Comparison of ENCODE assay signal across 14 cellular contexts in the genomic region with DNA sequence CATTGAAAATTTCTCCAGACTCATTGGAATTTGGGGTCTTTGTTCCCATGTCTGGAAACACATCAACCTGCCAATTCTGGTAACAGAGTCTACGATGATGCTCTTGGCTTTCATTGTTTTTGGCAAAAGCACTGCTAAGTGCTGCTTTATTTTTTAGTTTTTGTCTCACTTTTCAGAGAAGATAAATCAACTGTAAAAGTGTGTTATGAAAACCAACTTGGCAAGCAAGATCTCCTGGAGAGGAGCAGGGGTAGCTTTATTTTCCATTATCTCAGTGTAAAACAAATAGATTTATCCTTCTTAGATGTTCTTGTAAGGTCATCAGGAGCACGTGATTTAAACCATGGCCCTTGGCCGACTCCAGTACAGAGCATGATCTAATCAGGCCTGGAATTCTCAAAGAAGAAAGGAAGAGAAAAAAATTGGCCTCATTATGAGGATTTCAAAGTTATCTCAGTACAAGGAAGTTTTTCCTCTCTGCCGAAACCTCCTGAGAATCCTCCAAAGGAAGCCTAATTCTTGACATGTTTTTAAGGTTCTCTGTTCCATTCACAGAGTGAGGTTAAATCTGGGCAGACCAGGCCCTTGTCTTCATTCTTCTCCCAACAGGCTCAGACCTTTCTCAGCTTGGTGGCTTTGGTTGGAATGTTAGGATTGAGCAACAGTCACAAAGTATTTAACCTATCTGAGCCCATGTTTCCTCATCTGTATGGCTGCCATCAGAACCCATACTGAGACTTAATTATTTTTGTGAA. TPM values are rescaled to one million over a fixed set of nuclear protein-coding genes. Genes with fewer than 3 reads are reported as not detected.
A peak's percentile ranks its signal among the peaks of the same experiment; 100 is the strongest.
DNase-seq lines count a peak whose midpoint lies in the region; ATAC-seq and TF ChIP-seq lines count a peak whose summit lies in the region.
"Had no signal": no experiment of that assay in that cellular context is flagged by ENCODE, and none has a peak within 500 bp of the region (broad histone marks: within the 10 kb centered on the region; RNA-seq: fewer than 3 reads in every experiment).

No MANE protein-coding gene starts in this region.

- no peaks in the 10 kb centered on the region for H3K9me3 ChIP-seq in Caco-2
- no peaks in the 10 kb centered on the region for H3K9me3 ChIP-seq in heart left ventricle
- H3K9me3 ChIP-seq in SJCRH30 (replicated peaks) = no peaks in the 10 kb centered on the region; the same call in 1 of the 2 replicates

- ATAC-seq in heart left ventricle = peak; percentile 62 to 80 (median 72)
- ATAC-seq: foreskin keratinocyte, natural killer cell, WTC11 had no signal

- no peaks in the 10 kb centered on the region for H3K27me3 Mint-ChIP-seq in Caco-2 (ENCODE audit: insufficient read depth, unreplicated experiment)
- peaks cover 71% of the 10 kb centered on the region for H3K27me3 Mint-ChIP-seq in Calu3 (ENCODE audit: unreplicated experiment)

- H3K4me1 ChIP-seq in Caco-2 (peaks cover 53% of the 10 kb centered on the region), heart left ventricle (peaks cover 0 to 34% (median 9%) of the 10 kb centered on the region in 12 donors), SJCRH30 (no peaks in the 10 kb centered on the region)
- H3K4me1 ChIP-seq: foreskin keratinocyte had no signal

- POLR2A ChIA-PET in Caco-2 (lab: Charles Lee) = no interaction called here

- 33 to 40% (median 37%) methylated on average over 4 of the region's 4 CpGs for WGBS in heart left ventricle, 4 donors

- H3K36me3 ChIP-seq in Caco-2 (ENCODE audit: control insufficient read depth, insufficient read depth, low read length) = no peaks in the 10 kb centered on the region
- H3K36me3 ChIP-seq in heart left ventricle = no peaks in the 10 kb centered on the region
- no peaks in the 10 kb centered on the region for H3K36me3 ChIP-seq in SJCRH30

- H3K4me3 Mint-ChIP-seq in Caco-2 (ENCODE audit: unreplicated experiment) (no peak overlapping the region), Calu3 (ENCODE audit: low read depth, unreplicated experiment) (no peak overlapping the region)
- H3K4me3 Mint-ChIP-seq: activated naive CD4-positive, alpha-beta T cell treated with anti-CD3 and anti-CD28 coated beads, Interleukin-2, amount 50 U/mL, for 24 hours; natural killer cell; WTC11 had no signal

- no peak for TF ChIP-seq POLR2A in heart left ventricle (IDR thresholded peaks at IDR 0.05)

- H3K4me3 ChIP-seq in Caco-2 (ENCODE audit: low read depth, low read length) = no peak overlapping the region
- H3K4me3 ChIP-seq in astrocyte of the cerebellum (ENCODE audit: low read depth, low read length) = no peak overlapping the region
- no peak overlapping the region for H3K4me3 ChIP-seq in heart left ventricle
- H3K4me3 ChIP-seq in SJCRH30 = no peak overlapping the region

- H3K36me3 Mint-ChIP-seq in Caco-2 (ENCODE audit: insufficient read depth, unreplicated experiment) (peaks cover 6% of the 10 kb centered on the region), Calu3 (ENCODE audit: insufficient read depth, unreplicated experiment) (no peaks in the 10 kb centered on the region)
- H3K36me3 Mint-ChIP-seq: activated naive CD4-positive, alpha-beta T cell treated with anti-CD3 and anti-CD28 coated beads, Interleukin-2, amount 50 U/mL, for 24 hours; natural killer cell; WTC11 had no signal

- H3K4me1 Mint-ChIP-seq in Caco-2 (ENCODE audit: low read depth, unreplicated experiment) (peaks cover 30% of the 10 kb centered on the region), Calu3 (ENCODE audit: low read depth, unreplicated experiment) (no peaks in the 10 kb centered on the region)
- H3K4me1 Mint-ChIP-seq: activated naive CD4-positive, alpha-beta T cell treated with anti-CD3 and anti-CD28 coated beads, Interleukin-2, amount 50 U/mL, for 24 hours; natural killer cell had no signal

- no TSS peak for BruUV-seq in Caco-2 (replicated peaks; lab: Mats Ljungman, UMichigan)
- BruUV-seq in Calu3 (replicated peaks; lab: Mats Ljungman, UMichigan) = no TSS peak

- intact Hi-C loops in Caco-2 (cut with micrococcal nuclease; ENCODE audit: unreplicated experiment) = no loop called here
- intact Hi-C loops in heart left ventricle (cut with DNase I) = no loop called here
- intact Hi-C loops in Calu3 (cut with micrococcal nuclease; ENCODE audit: unreplicated experiment) = no loop called here

- CTCF ChIA-PET in Caco-2 (lab: Charles Lee) (interaction anchor here (1.3 kb wide), 1 partner anchor 280 kb away, joined by 3 read pairs; no protein-coding TSS in a partner anchor), Calu3 (lab: Charles Lee) (no interaction called here)

- DNase-seq in Caco-2 (peak; percentile 62 to 73), astrocyte of the cerebellum (ENCODE audit: low read depth) (peak; percentile 89), heart left ventricle (peak in 4 of 5 donors; percentile 48 to 57 (median 48)), putamen (ENCODE audit: low spot score) (peak; percentile 15), NCI-H446 (lab: John Stamatoyannopoulos, UW) (no peak), Calu3 (no peak), SJCRH30 (no peak)
- no peak for DNase-seq in activated CD4-positive, alpha-beta T cell treated with anti-CD3 and anti-CD28 coated beads, Interleukin-2, amount 50 U/mL, for 48 hours
- DNase-seq: MM.1S, natural killer cell, OCI-M1 had no signal

- H3K27ac ChIP-seq in heart left ventricle (peak overlapping the region; percentile 1 to 74 (median 60)), SJCRH30 (no peak overlapping the region)
- H3K27ac ChIP-seq: foreskin keratinocyte had no signal

- in situ Hi-C loops in astrocyte of the cerebellum (cut with HindIII; ENCODE audit: low sequenced_read_pairs) = no loop called here

- H3K27ac Mint-ChIP-seq in Caco-2 (ENCODE audit: unreplicated experiment) (peak overlapping the region; percentile 81), Calu3 (ENCODE audit: unreplicated experiment) (no peak overlapping the region)
- H3K27ac Mint-ChIP-seq: activated naive CD4-positive, alpha-beta T cell treated with anti-CD3 and anti-CD28 coated beads, Interleukin-2, amount 50 U/mL, for 24 hours; natural killer cell; WTC11 had no signal

- H3K27me3 ChIP-seq in Caco-2 (replicated peaks; ENCODE audit: control insufficient read depth, insufficient read depth, low read length) (no peaks in the 10 kb centered on the region), heart left ventricle (peaks cover 0 to 3% (median 0%) of the 10 kb centered on the region in 9 donors), SJCRH30 (no peaks in the 10 kb centered on the region)
- H3K27me3 ChIP-seq: foreskin keratinocyte had no signal

- TF ChIP-seq CTCF in Caco-2 (IDR thresholded peaks at IDR 0.05; ENCODE audit: insufficient read depth in 1 of 2, low read depth in 1 of 2, low read length in 1 of 2, severe bottlenecking in 1 of 2, unreplicated experiment in 1 of 2) (no peak), astrocyte of the cerebellum (IDR thresholded peaks at IDR 0.05; ENCODE audit: low read depth, low read length, missing control alignments) (no peak), heart left ventricle (IDR thresholded peaks at IDR 0.05) (no peak), Calu3 (IDR thresholded peaks at IDR 0.05; ENCODE audit: unreplicated experiment) (no peak)

- H3K9me3 Mint-ChIP-seq in Caco-2 (ENCODE audit: unreplicated experiment) = peaks cover 9% of the 10 kb centered on the region
- H3K9me3 Mint-ChIP-seq in Calu3 (ENCODE audit: low read depth, unreplicated experiment) = no peaks in the 10 kb centered on the region
- H3K9me3 Mint-ChIP-seq: activated naive CD4-positive, alpha-beta T cell treated with anti-CD3 and anti-CD28 coated beads, Interleukin-2, amount 50 U/mL, for 24 hours; natural killer cell; WTC11 had no signal

RNA-seq across cellular contexts. Expression of gene PAMR1, which starts 16.4 kb away (rescaled TPM):
- total RNA-seq in Caco-2 (2022) (12.9 and 17.9 TPM in 2 replicates), heart left ventricle (10 to 100 TPM in 2 of 9 donors, 1 to 10 TPM in 7; 4.1 to 18.3 (median 7.2) TPM), Calu3 (2022) (not detected in 2 replicates)
- 1 to 10 TPM; 3.5 to 4.3 TPM for polyA plus RNA-seq in heart left ventricle
- 1.5 and 2.3 TPM in 2 replicates for total RNA-seq in SJCRH30 (2014; rRNA removed; shearing (Covaris generic))
- total RNA-seq: natural killer cell had no signal

Comparison
In these comparisons a context has a peak if more than half of its experiments do, and no peak if none do; other contexts are left out.
1. DNase-seq: peak in Caco-2 (2 of 2), astrocyte of the cerebellum (single experiment), heart left ventricle (4 of 5) and putamen (single experiment); none in activated CD4-positive, alpha-beta T cell treated with anti-CD3 and anti-CD28 coated beads, Interleukin-2, amount 50 U/mL, for 48 hours (0 of 2), NCI-H446 (0 of 2), Calu3 (single experiment) and SJCRH30 (0 of 2).